ENCODE assay signal across 8 cellular contexts in the genomic region with DNA sequence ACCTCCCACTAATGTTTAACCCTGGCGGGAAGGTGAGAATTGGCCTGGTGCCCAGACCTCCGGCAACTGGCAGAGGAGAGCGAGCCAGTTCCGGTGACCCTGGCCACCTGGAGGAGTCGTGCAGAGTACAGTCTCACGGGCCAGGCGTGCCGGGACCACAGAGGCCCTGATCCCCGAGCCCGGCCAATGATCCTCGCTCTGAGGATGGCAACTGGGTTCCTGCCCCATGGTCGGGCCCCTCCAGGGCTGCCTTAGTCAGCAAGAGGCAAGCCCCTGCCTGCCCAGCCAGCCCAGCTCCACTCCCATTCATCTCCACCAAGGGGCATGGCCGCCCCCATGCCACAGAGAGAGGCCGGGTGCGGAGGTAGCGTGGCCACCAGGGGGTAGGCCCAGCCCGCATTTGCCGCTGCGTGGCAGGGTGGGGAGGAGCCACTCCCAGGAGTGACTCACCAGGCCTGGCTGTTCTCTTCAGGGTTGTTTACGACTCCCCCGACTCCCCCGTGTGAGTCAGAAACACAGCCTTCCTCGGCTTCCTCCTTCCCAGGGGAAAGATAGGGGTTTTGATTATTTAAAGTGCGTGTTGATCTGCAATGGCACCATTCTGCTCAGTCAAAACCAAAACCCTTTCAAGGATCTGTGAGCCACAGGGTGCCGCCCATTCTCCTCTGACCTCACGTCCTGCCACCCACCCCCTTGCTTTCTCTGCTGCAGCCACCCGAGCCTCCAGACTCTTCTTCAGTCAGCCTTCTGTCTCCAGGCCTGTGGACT. TPM values are rescaled to one million over a fixed set of nuclear protein-coding genes. Genes with fewer than 3 reads are reported as not detected.
DNase-seq lines count a peak whose midpoint lies in the region; ATAC-seq and TF ChIP-seq lines count a peak whose summit lies in the region.

A gene with protein sequence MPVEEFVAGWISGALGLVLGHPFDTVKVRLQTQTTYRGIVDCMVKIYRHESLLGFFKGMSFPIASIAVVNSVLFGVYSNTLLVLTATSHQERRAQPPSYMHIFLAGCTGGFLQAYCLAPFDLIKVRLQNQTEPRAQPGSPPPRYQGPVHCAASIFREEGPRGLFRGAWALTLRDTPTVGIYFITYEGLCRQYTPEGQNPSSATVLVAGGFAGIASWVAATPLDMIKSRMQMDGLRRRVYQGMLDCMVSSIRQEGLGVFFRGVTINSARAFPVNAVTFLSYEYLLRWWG (minus strand): TSS at position 611 of the 768 bp plus-strand sequence. CDS start 695 bp downstream, outside the sequence.

- intact Hi-C loops in dendritic cell treated with granulocyte-macrophage colony-stimulating factor and Interleukin-4, amounts not matched to agents 40 ng/mL and 50 ng/mL, for 4 days (cut with micrococcal nuclease) = loop anchor here (5.0 kb wide), 2 partner anchors 35 to 115 kb away; partner anchors contain the start of gene MALAT1

- H3K4me3 ChIP-seq in CD8-positive, alpha-beta memory T cell (ENCODE audit: low read length) = peak within 1 kb of the TSS; percentile 91
- H3K4me3 ChIP-seq in lung = peak within 1 kb of the TSS; percentile 0

- H3K36me3 ChIP-seq in CD8-positive, alpha-beta memory T cell (ENCODE audit: insufficient read depth, low read length) = no peaks in the 10 kb centered on the region
- no peaks in the 10 kb centered on the region for H3K36me3 ChIP-seq in lung (ENCODE audit: control insufficient read depth in 2 of 2, insufficient read depth in 2 of 2, low read length in 2 of 2)

- no peaks in the 10 kb centered on the region for H3K9me3 Mint-ChIP-seq in CD8-positive, alpha-beta memory T cell
- no peaks in the 10 kb centered on the region for H3K9me3 Mint-ChIP-seq in dendritic cell treated with granulocyte-macrophage colony-stimulating factor and Interleukin-4, amounts not matched to agents 40 ng/mL and 50 ng/mL, for 4 days

- H3K27me3 ChIP-seq in CD8-positive, alpha-beta memory T cell (ENCODE audit: insufficient read depth, low read length, poor library complexity, severe bottlenecking) = no peaks in the 10 kb centered on the region
- no peaks in the 10 kb centered on the region for H3K27me3 ChIP-seq in lung (ENCODE audit: control insufficient read depth, insufficient read depth)

- DNase-seq in CD8-positive, alpha-beta memory T cell = peak; percentile 84 to 96 (median 87)
- peak; percentile 78 for DNase-seq in NCI-H774 (lab: John Stamatoyannopoulos, UW)
- DNase-seq in activated CD4-positive, alpha-beta T cell treated with anti-CD3 and anti-CD28 coated beads, Interleukin-2, amount 50 U/mL, for 24 hours (ENCODE audit: low read depth in 1 of 2, low spot score in 1 of 2) = peak; percentile 82 to 91
- DNase-seq in lung (ENCODE audit: low spot score) = peak; percentile 92
- DNase-seq in stimulated activated CD4-positive, alpha-beta T cell treated with anti-CD3 and anti-CD28 coated beads, TNF-alpha, amount 100 ng/mL, for 24 hours (ENCODE audit: low read depth in 3 of 3) = peak; percentile 88 to 93 (median 88)

- H3K27me3 Mint-ChIP-seq in CD8-positive, alpha-beta memory T cell = no peaks in the 10 kb centered on the region
- H3K27me3 Mint-ChIP-seq in dendritic cell treated with granulocyte-macrophage colony-stimulating factor and Interleukin-4, amounts not matched to agents 40 ng/mL and 50 ng/mL, for 4 days = no peaks in the 10 kb centered on the region

- WGBS in lung, 2 donors = 0 to 1% methylated on average over 26 to 27 of the region's 27 CpGs

- no peaks in the 10 kb centered on the region for H3K9me3 ChIP-seq in CD8-positive, alpha-beta memory T cell (ENCODE audit: low read length)
- no peaks in the 10 kb centered on the region for H3K9me3 ChIP-seq in lung (ENCODE audit: control insufficient read depth in 2 of 2, insufficient read depth in 1 of 2, low read length in 1 of 2)

- H3K27ac Mint-ChIP-seq in CD8-positive, alpha-beta memory T cell = peak within 1 kb of the TSS; percentile 97 to 100 (median 99)
- peak within 1 kb of the TSS; percentile 98 for H3K27ac Mint-ChIP-seq in dendritic cell treated with granulocyte-macrophage colony-stimulating factor and Interleukin-4, amounts not matched to agents 40 ng/mL and 50 ng/mL, for 4 days

- H3K27ac ChIP-seq in CD8-positive, alpha-beta memory T cell (ENCODE audit: low read depth, low read length) = peak within 1 kb of the TSS; percentile 96
- H3K27ac ChIP-seq in lung (ENCODE audit: low read depth in 1 of 2, low read length in 1 of 2) = peak within 1 kb of the TSS; percentile 96 to 97

- peak within 1 kb of the TSS; percentile 83 to 94 (median 91) for H3K4me3 Mint-ChIP-seq in CD8-positive, alpha-beta memory T cell
- peak within 1 kb of the TSS; percentile 82 for H3K4me3 Mint-ChIP-seq in dendritic cell treated with granulocyte-macrophage colony-stimulating factor and Interleukin-4, amounts not matched to agents 40 ng/mL and 50 ng/mL, for 4 days

- ATAC-seq in GM19452 (IDR thresholded peaks at IDR 0.05; ENCODE audit: unreplicated experiment) (peak; percentile 63), HG03571 (IDR thresholded peaks at IDR 0.05; ENCODE audit: unreplicated experiment) (peak; percentile 51), lung (ENCODE audit: insufficient read depth, low FRiP score) (peak; percentile 86)

- peaks cover 0 to 15% (median 0%) of the 10 kb centered on the region in 3 donors for H3K36me3 Mint-ChIP-seq in CD8-positive, alpha-beta memory T cell
- peaks cover 21% of the 10 kb centered on the region for H3K36me3 Mint-ChIP-seq in dendritic cell treated with granulocyte-macrophage colony-stimulating factor and Interleukin-4, amounts not matched to agents 40 ng/mL and 50 ng/mL, for 4 days (ENCODE audit: low read depth)

- CTCF ChIA-PET in CD8-positive, alpha-beta memory T cell (lab: Charles Lee) = interaction anchor here (0.6 to 8.0 kb wide), 18 partner anchors 9 to 449 kb away, joined by 3 to 54 read pairs (median 3); partner anchors contain the start of genes MALAT1 and SAC3D1

- peaks cover 54% of the 10 kb centered on the region for H3K4me1 ChIP-seq in CD8-positive, alpha-beta memory T cell (ENCODE audit: insufficient read depth, low read length)
- H3K4me1 ChIP-seq in lung (ENCODE audit: control insufficient read depth in 2 of 2, insufficient read depth in 2 of 2, low read length in 2 of 2) = peaks cover 0 to 18% of the 10 kb centered on the region in 2 donors

- H3K4me1 Mint-ChIP-seq in CD8-positive, alpha-beta memory T cell = peaks cover 45 to 61% (median 47%) of the 10 kb centered on the region in 3 donors
- peaks cover 78% of the 10 kb centered on the region for H3K4me1 Mint-ChIP-seq in dendritic cell treated with granulocyte-macrophage colony-stimulating factor and Interleukin-4, amounts not matched to agents 40 ng/mL and 50 ng/mL, for 4 days (ENCODE audit: low read depth)

- peak; percentile 92 for TF ChIP-seq CTCF in lung (IDR thresholded peaks at IDR 0.05; ENCODE audit: control extremely low read depth, extremely low read depth)

- POLR2A ChIA-PET in CD8-positive, alpha-beta memory T cell (lab: Charles Lee) = interaction anchor here (1.2 to 4.9 kb wide), 6 partner anchors 36 to 126 kb away, joined by 3 to 56 read pairs (median 10); partner anchors contain the start of gene MALAT1

RNA-seq across cellular contexts. Expression of the gene that starts here (rescaled TPM):
- total RNA-seq in CD8-positive, alpha-beta memory T cell = 10 to 100 TPM; 13.3 to 13.8 TPM
- polyA plus RNA-seq in CD8-positive, alpha-beta memory T cell = 14.6 TPM
- total RNA-seq in lung = 10 to 100 TPM in 1 of 2 donors, 1 to 10 TPM in 1; 7.3 to 15.6 TPM
- polyA plus RNA-seq in lung = 1 to 10 TPM; 5.5 to 9.0 TPM

Comparison
In these comparisons a context has a peak if more than half of its experiments do, and no peak if none do; other contexts are left out.
1. Peak in every context shown above with its lines: DNase-seq, ATAC-seq, H3K4me3 ChIP-seq and H3K27ac ChIP-seq.